ENCODE assay signal across 20 cellular contexts in the genomic region with DNA sequence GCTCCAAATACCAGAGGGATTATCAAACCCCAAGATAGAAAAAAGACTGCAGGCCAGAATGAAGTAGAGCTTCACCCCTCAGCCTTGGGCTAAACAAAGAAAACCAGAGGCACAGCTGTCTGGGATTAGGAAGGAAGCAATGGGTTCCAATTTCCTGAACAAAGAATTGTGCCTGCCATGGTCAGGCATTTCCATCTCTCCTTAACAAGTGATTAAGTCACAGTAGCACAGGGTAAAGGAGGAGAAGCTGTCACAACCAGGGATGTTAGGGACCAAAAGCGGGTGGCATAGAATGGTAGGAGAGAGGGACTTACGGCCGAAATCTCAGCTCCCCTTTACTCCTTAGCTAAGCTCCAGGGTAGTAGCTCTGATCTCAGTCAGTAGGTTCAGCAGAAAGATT. TPM values are rescaled to one million over a fixed set of nuclear protein-coding genes. Genes with fewer than 3 reads are reported as not detected.
DNase-seq lines count a peak whose midpoint lies in the region; ATAC-seq and TF ChIP-seq lines count a peak whose summit lies in the region.
"Had no signal": no experiment of that assay in that cellular context is flagged by ENCODE, and none has a peak within 500 bp of the region (broad histone marks: within the 10 kb centered on the region; RNA-seq: fewer than 3 reads in every experiment).

No MANE protein-coding gene starts in this region.

- no peak for TF ChIP-seq POLR2A in IMR-90 (IDR thresholded peaks at IDR 0.05; ENCODE audit: low read depth, low read length)

- ATAC-seq in IMR-90 (ENCODE audit: low read depth): peak; percentile 54
- ATAC-seq: activated CD4-positive, alpha-beta T cell treated with anti-CD3 and anti-CD28 coated beads for 36 hours; upper lobe of right lung had no signal

- H3K27me3 ChIP-seq in A673 (replicated peaks; ENCODE audit: insufficient read depth, low read depth, low read length, poor library complexity) (no peaks in the 10 kb centered on the region), IMR-90 (ENCODE audit: control insufficient read depth, insufficient read depth, low read length) (no peaks in the 10 kb centered on the region)
- H3K27me3 ChIP-seq: upper lobe of right lung had no signal

- peaks cover 56% of the 10 kb centered on the region for H3K4me1 ChIP-seq in A673 (ENCODE audit: insufficient read depth, low read length, poor library complexity, severe bottlenecking)
- peaks cover 22% of the 10 kb centered on the region for H3K4me1 ChIP-seq in IMR-90 (ENCODE audit: control insufficient read depth, insufficient read depth, low read length)
- peaks cover 9% of the 10 kb centered on the region for H3K4me1 ChIP-seq in mesodermal cell (ENCODE audit: control insufficient read depth, insufficient read depth, low read length, poor library complexity, severe bottlenecking)
- H3K4me1 ChIP-seq: parathyroid adenoma had no signal

- peak overlapping the region; percentile 31; the same call in 1 of the 2 replicates for H2AK5ac ChIP-seq in IMR-90 (ENCODE audit: low read depth, low read length)

- H3K4me3 Mint-ChIP-seq in MCF 10A (ENCODE audit: unreplicated experiment): no peak overlapping the region
- H3K4me3 Mint-ChIP-seq: activated CD4-positive, alpha-beta T cell treated with anti-CD3 and anti-CD28 coated beads for 36 hours; activated naive CD8-positive, alpha-beta T cell treated with anti-CD3 and anti-CD28 coated beads for 36 hours had no signal

- H3K4me1 Mint-ChIP-seq in MCF 10A (ENCODE audit: insufficient read depth, unreplicated experiment): no peaks in the 10 kb centered on the region

- peak overlapping the region; percentile 62; the same call in 1 of the 2 replicates for H2BK120ac ChIP-seq in IMR-90 (ENCODE audit: low read depth, low read length)

- DNase-seq in A673 (ENCODE audit: low spot score): peak; percentile 91
- DNase-seq in IMR-90: peak; percentile 61
- peak; percentile 82 for DNase-seq in dermis blood vessel endothelial cell
- DNase-seq in MCF 10A (ENCODE audit: unreplicated experiment): no peak
- no peak for DNase-seq in OCI-M2 (lab: John Stamatoyannopoulos, UW; ENCODE audit: unreplicated experiment)
- no peak for DNase-seq in activated CD4-positive, alpha-beta T cell treated with anti-CD3 and anti-CD28 coated beads, Interleukin-2, amount 50 U/mL, for 1 hour
- DNase-seq in SIG-M5 treated with dmso at 0.1 percent for 504 hours (lab: John Stamatoyannopoulos, UW; ENCODE audit: unreplicated experiment): no peak
- DNase-seq: activated CD4-positive, alpha-beta T cell treated with anti-CD3 and anti-CD28 coated beads for 36 hours; activated naive CD8-positive, alpha-beta T cell treated with anti-CD3 and anti-CD28 coated beads for 36 hours; central memory CD4-positive, alpha-beta T cell; GM23248; mammary epithelial cell; NCI-H2081; NCI-H774; small intestine; stimulated activated naive CD4-positive, alpha-beta T cell treated with Interleukin-2 at 50 U/mL for 16 hours; upper lobe of right lung had no signal

- H3K79me1 ChIP-seq in IMR-90 (ENCODE audit: low read depth in 1 of 2, low read length in 2 of 2): peaks cover 31 to 56% of the 10 kb centered on the region in 2 experiments

- peaks cover 31% of the 10 kb centered on the region for H4K20me1 ChIP-seq in IMR-90 (ENCODE audit: insufficient read depth, low read length)

- intact Hi-C loops in A673 (cut with micrococcal nuclease; ENCODE audit: unreplicated experiment) (no loop called here), IMR-90 (cut with micrococcal nuclease) (no loop called here), MCF 10A (cut with micrococcal nuclease) (no loop called here)

- H3K36me3 Mint-ChIP-seq in MCF 10A (ENCODE audit: insufficient read depth, unreplicated experiment): no peaks in the 10 kb centered on the region

- H3K9me1 ChIP-seq in IMR-90 (ENCODE audit: insufficient read depth, low read length): peaks cover 10% of the 10 kb centered on the region

- no peak overlapping the region; the same call in 2 of the 3 replicates for H2BK15ac ChIP-seq in IMR-90 (ENCODE audit: low read depth, low read length)

- H3K9me3 ChIP-seq in A673 (ENCODE audit: low read depth, low read length, poor library complexity, severe bottlenecking) (no peaks in the 10 kb centered on the region), IMR-90 (ENCODE audit: control insufficient read depth, insufficient read depth, low read length) (no peaks in the 10 kb centered on the region), mesodermal cell (ENCODE audit: control insufficient read depth, low read length) (no peaks in the 10 kb centered on the region)
- H3K9me3 ChIP-seq: upper lobe of right lung had no signal

- no peak overlapping the region for H3K9ac ChIP-seq in IMR-90 (ENCODE audit: low read depth, low read length)
- H3K9ac ChIP-seq: GM23248, parathyroid adenoma had no signal

- no peak overlapping the region for H3K4me2 ChIP-seq in IMR-90 (ENCODE audit: low read depth, low read length)

- BruUV-seq in A673 (replicated peaks; lab: Mats Ljungman, UMichigan) (no TSS peak), IMR-90 (replicated peaks; lab: Mats Ljungman, UMichigan) (no TSS peak), MCF 10A (replicated peaks; lab: Mats Ljungman, UMichigan) (no TSS peak)

- no CpG with 5 or more reads among the region's 3 CpGs for WGBS in IMR-90 (ENCODE audit: extremely low coverage in 2 of 2, insufficient read length in 1 of 2), 2 experiments
- WGBS in mesodermal cell (ENCODE audit: insufficient coverage in 2 of 2), 2 experiments: 100% methylated on average over 2 to 3 of the region's 3 CpGs

- 0 out of 2 replicates have a peak overlapping the region, but pooled peaks have one; percentile 5 for H3K14ac ChIP-seq in IMR-90 (replicated peaks; ENCODE audit: low read depth, low read length)

- no peaks in the 10 kb centered on the region for H3K27me3 Mint-ChIP-seq in MCF 10A (ENCODE audit: insufficient read depth, unreplicated experiment)
- H3K27me3 Mint-ChIP-seq: activated CD4-positive, alpha-beta T cell treated with anti-CD3 and anti-CD28 coated beads for 36 hours; activated naive CD8-positive, alpha-beta T cell treated with anti-CD3 and anti-CD28 coated beads for 36 hours had no signal

- H3K27ac Mint-ChIP-seq in MCF 10A (ENCODE audit: low read depth, unreplicated experiment): no peak overlapping the region
- H3K27ac Mint-ChIP-seq: activated CD4-positive, alpha-beta T cell treated with anti-CD3 and anti-CD28 coated beads for 36 hours; activated naive CD8-positive, alpha-beta T cell treated with anti-CD3 and anti-CD28 coated beads for 36 hours had no signal

- dilution Hi-C loops in IMR-90 (cut with HindIII; ENCODE audit: low sequenced_read_pairs, unreplicated experiment): no loop called here

- peak overlapping the region; percentile 4; the same call in 1 of the 2 replicates for H3K18ac ChIP-seq in IMR-90 (ENCODE audit: low read depth, low read length)

- peak overlapping the region; percentile 2 for H2BK5ac ChIP-seq in IMR-90 (ENCODE audit: low read depth, low read length, poor library complexity, severe bottlenecking)

- no peak overlapping the region for H2AK9ac ChIP-seq in IMR-90 (replicated peaks; ENCODE audit: low read depth, low read length, poor library complexity)

- CTCF ChIA-PET in A673 (lab: Charles Lee) (no interaction called here), IMR-90 (lab: Yijun Ruan, JAX) (interaction anchor here (0.6 kb wide), 1 partner anchor 16 kb away, joined by 3 read pairs; no protein-coding TSS in a partner anchor), MCF 10A (lab: Yijun Ruan, JAX) (interaction anchor here (1.0 to 1.5 kb wide), 2 partner anchors 14 to 25 kb away, joined by 3 to 5 read pairs; no protein-coding TSS in a partner anchor)

- peak overlapping the region; percentile 31 for H4K5ac ChIP-seq in IMR-90 (ENCODE audit: low read depth, low read length)

- H3K36me3 ChIP-seq in A673 (ENCODE audit: insufficient read depth, low read length, poor library complexity, severe bottlenecking): no peaks in the 10 kb centered on the region
- no peaks in the 10 kb centered on the region for H3K36me3 ChIP-seq in IMR-90 (ENCODE audit: control insufficient read depth, insufficient read depth, low read length)
- peaks cover 17% of the 10 kb centered on the region for H3K36me3 ChIP-seq in mesodermal cell (ENCODE audit: control insufficient read depth, insufficient read depth, low read length)
- H3K36me3 ChIP-seq: upper lobe of right lung had no signal

- H3K4ac ChIP-seq in IMR-90 (ENCODE audit: low read depth, low read length): peak overlapping the region; percentile 68

- no peak for TF ChIP-seq CTCF in A673 (conservative IDR thresholded peaks at IDR 0.05; ENCODE audit: low read depth, low read length)
- no peak for TF ChIP-seq CTCF in IMR-90 (conservative IDR thresholded peaks at IDR 0.05; ENCODE audit: low read depth, low read length)
- TF ChIP-seq CTCF in MCF 10A (IDR thresholded peaks at IDR 0.05; ENCODE audit: unreplicated experiment): no peak

- H3K4me3 ChIP-seq in A673 (ENCODE audit: low read depth, low read length, poor library complexity, severe bottlenecking): no peak overlapping the region
- H3K4me3 ChIP-seq in IMR-90 (ENCODE audit: insufficient read depth, low read depth, low read length): no peak overlapping the region
- no peak overlapping the region for H3K4me3 ChIP-seq in mesodermal cell (ENCODE audit: extremely low read depth, insufficient read depth, low read length, poor library complexity, severe bottlenecking)
- H3K4me3 ChIP-seq: GM23248, upper lobe of right lung had no signal

- H3K56ac ChIP-seq in IMR-90 (ENCODE audit: extremely low read depth, insufficient read depth, low read length): no peak overlapping the region

- POLR2A ChIA-PET in A673 (lab: Charles Lee; ENCODE audit: low non-redundant PET) (no interaction called here), IMR-90 (lab: Charles Lee; ENCODE audit: unreplicated experiment) (interaction anchor here (0.8 kb wide), 1 partner anchor 30 kb away, joined by 3 read pairs; no protein-coding TSS in a partner anchor), MCF 10A (lab: Yijun Ruan, JAX) (no interaction called here)

- H3K27ac ChIP-seq in A673 (ENCODE audit: low read depth, low read length, poor library complexity, severe bottlenecking) (peak overlapping the region; percentile 79), IMR-90 (ENCODE audit: insufficient read depth, low read length) (peak overlapping the region; percentile 67; the same call in 1 of the 2 replicates), mesodermal cell (ENCODE audit: low read depth, low read length, severe bottlenecking) (peak overlapping the region; percentile 24)
- H3K27ac ChIP-seq: GM23248, parathyroid adenoma, RWPE1, upper lobe of right lung had no signal

- peak overlapping the region; percentile 18; the same call in 1 of the 2 replicates for H4K91ac ChIP-seq in IMR-90 (ENCODE audit: insufficient read depth, low read depth, low read length)

- no peak overlapping the region for H2AFZ ChIP-seq in IMR-90 (replicated peaks; ENCODE audit: low read length, poor library complexity)
- H2AFZ ChIP-seq: GM23248, parathyroid adenoma had no signal

- H4K8ac ChIP-seq in IMR-90 (ENCODE audit: low read depth in 2 of 2, low read length in 2 of 2): peak overlapping the region in 1 of 2 experiments; percentile 53; a peak in 2 of 4 replicates

- peak overlapping the region; percentile 27; the same call in 1 of the 2 replicates for H2BK20ac ChIP-seq in IMR-90 (ENCODE audit: low read depth, low read length)

- peak overlapping the region; percentile 18; the same call in 1 of the 2 replicates for H3K23ac ChIP-seq in IMR-90 (ENCODE audit: low read depth, low read length)

- TF ChIP-seq RAD21 in IMR-90 (IDR thresholded peaks at IDR 0.05; ENCODE audit: low read length): no peak

- in situ Hi-C loops in IMR-90 (cut with MboI; ENCODE audit: low sequenced_read_pairs): no loop called here

- no peaks in the 10 kb centered on the region for H3K9me3 Mint-ChIP-seq in MCF 10A (ENCODE audit: unreplicated experiment)

RNA-seq across cellular contexts. Expression of gene SPTLC2, which starts 33.9 kb away (rescaled TPM):
- total RNA-seq in A673 (2021): 17.3 and 19.0 TPM in 2 replicates
- total RNA-seq in IMR-90 (2012; rRNA removed): 68.3 and 100.0 TPM in 2 replicates
- polyA plus RNA-seq in IMR-90 (2012; rRNA removed): 16.8 and 22.6 TPM in 2 replicates
- polyA plus RNA-seq in IMR-90 (2012; cell fraction: cytosol; rRNA removed): 5.0 and 6.5 TPM in 2 replicates
- 2.6 and 14.1 TPM in 2 replicates for polyA plus RNA-seq in IMR-90 (2012; cell fraction: nucleus; rRNA removed; ENCODE audit: low replicate concordance)
- 104 and 143 TPM in 2 replicates for total RNA-seq in dermis blood vessel endothelial cell
- polyA plus RNA-seq in mesodermal cell (2013, experiment 1 of 2): 16.1 TPM
- 14.6 TPM for polyA plus RNA-seq in mesodermal cell (2013, experiment 2 of 2)
- 10.3 and 15.8 TPM in 2 replicates for total RNA-seq in MCF 10A (2022)

Comparison
In these comparisons a context has a peak if more than half of its experiments do, and no peak if none do; other contexts are left out.
1. DNase-seq: peak in A673 (single experiment), IMR-90 (single experiment) and dermis blood vessel endothelial cell (single experiment); none in MCF 10A (single experiment), OCI-M2 (single experiment), activated CD4-positive, alpha-beta T cell treated with anti-CD3 and anti-CD28 coated beads, Interleukin-2, amount 50 U/mL, for 1 hour (single experiment) and SIG-M5 treated with dmso at 0.1 percent for 504 hours (single experiment).
2. H3K27ac ChIP-seq: peak in every context shown above with its lines; median percentile 79 in A673; 67 in IMR-90; 24 in mesodermal cell.